1 cellular context compared by ENCODE assay signal in the genomic region with DNA sequence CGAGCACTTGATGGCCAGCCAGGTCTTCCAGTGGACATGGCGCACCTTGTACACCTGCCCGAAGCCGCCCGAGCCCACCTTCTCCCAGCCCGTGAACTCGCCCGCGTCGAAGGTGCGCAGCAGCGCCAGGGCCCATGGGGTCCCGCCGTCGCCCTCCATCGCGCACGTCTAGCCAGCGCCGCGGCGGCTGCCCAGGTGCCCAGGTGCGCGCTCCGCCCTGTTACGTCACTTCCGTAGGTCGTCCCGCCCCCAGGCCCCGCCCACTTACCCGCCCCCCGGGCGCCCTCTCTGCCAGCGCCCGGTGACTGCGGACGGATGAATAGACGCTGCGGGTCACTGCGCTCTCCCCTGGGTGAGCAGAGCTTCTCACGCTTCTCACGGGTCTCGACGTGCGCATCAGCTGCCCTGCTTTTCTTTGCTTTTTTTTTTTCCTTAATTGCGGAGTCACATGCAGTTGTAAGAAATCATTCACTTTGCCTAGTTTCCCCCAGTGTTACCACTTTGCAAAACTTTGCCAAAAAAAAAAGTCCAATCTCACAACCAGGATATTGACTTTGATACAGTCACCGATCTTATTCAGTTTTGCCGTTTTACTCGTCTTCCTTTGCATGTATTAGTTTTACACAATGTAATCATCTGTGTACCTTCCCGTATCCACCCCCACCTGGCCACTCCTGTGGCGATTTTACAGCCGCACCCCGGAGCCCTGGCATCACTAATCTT.
TF ChIP-seq lines count a peak whose summit lies in the region.

Gene RIPK4, minus strand, starts transcription at position 170 of the 723 bp plus-strand sequence. Its CDS starts 11 bp downstream, at position 159.

TF ChIP-seq in HepG2, 621 proteins besides CTCF, POLR2A, EP300 and RAD21 (continued from another document):
- peak; percentile 54 for TF ChIP-seq ZNF883 (CRISPR knock-in tag; IDR thresholded peaks at IDR 0.05; ENCODE audit: not compliant biosample characterization)
- TF ChIP-seq RBFOX2 (IDR thresholded peaks at IDR 0.05; ENCODE audit: low read depth, low read length) = peak; percentile 85
- TF ChIP-seq ZNF501 (CRISPR knock-in tag; IDR thresholded peaks at IDR 0.05) = no peak
- no peak for TF ChIP-seq ZNF251 (CRISPR knock-in tag; IDR thresholded peaks at IDR 0.05)
- no peak for TF ChIP-seq ZBTB3 (CRISPR knock-in tag; IDR thresholded peaks at IDR 0.05; ENCODE audit: borderline replicate concordance, low read depth)
- TF ChIP-seq KAT2B (IDR thresholded peaks at IDR 0.05; ENCODE audit: borderline replicate concordance, low read depth, low read length) = no peak
- no peak for TF ChIP-seq NFKBIZ (CRISPR knock-in tag; IDR thresholded peaks at IDR 0.05)
- TF ChIP-seq RBM22 (optimal IDR thresholded peaks at IDR 0.05; ENCODE audit: low read length) = no peak
- no peak for TF ChIP-seq ZNF264 (CRISPR knock-in tag; IDR thresholded peaks at IDR 0.05)
- TF ChIP-seq MXD3 (CRISPR knock-in tag; IDR thresholded peaks at IDR 0.05) = peak; percentile 61; the same call in 1 of the 2 replicates
- TF ChIP-seq HIVEP1 (CRISPR knock-in tag; IDR thresholded peaks at IDR 0.05) = no peak
- no peak for TF ChIP-seq ZNF614 (CRISPR knock-in tag; IDR thresholded peaks at IDR 0.05; ENCODE audit: borderline replicate concordance)
- TF ChIP-seq SAP130 (CRISPR knock-in tag; IDR thresholded peaks at IDR 0.05; ENCODE audit: low read depth) = peak; percentile 81
- no peak for TF ChIP-seq CC2D1A (CRISPR knock-in tag; IDR thresholded peaks at IDR 0.05)
- no peak for TF ChIP-seq GRHL1 (CRISPR knock-in tag; conservative IDR thresholded peaks at IDR 0.05)
- TF ChIP-seq NR2F2 (IDR thresholded peaks at IDR 0.05; ENCODE audit: borderline replicate concordance, low read depth) = no peak
- TF ChIP-seq ZNF354B (CRISPR knock-in tag; IDR thresholded peaks at IDR 0.05) = no peak
- TF ChIP-seq JUND (CRISPR knock-in tag; IDR thresholded peaks at IDR 0.05) = no peak
- no peak for TF ChIP-seq EZH2 (conservative IDR thresholded peaks at IDR 0.05; ENCODE audit: low read depth, low read length)
- TF ChIP-seq ZC3H13 (CRISPR knock-in tag; IDR thresholded peaks at IDR 0.05) = no peak
- no peak for TF ChIP-seq TCF7L2 (IDR thresholded peaks at IDR 0.05; ENCODE audit: low read depth, low read length)
- no peak; the same call in 2 of the 3 replicates for TF ChIP-seq MXI1 (IDR thresholded peaks at IDR 0.05; ENCODE audit: borderline replicate concordance, low read depth, low read length)
- no peak for TF ChIP-seq CHD2 (IDR thresholded peaks at IDR 0.05; ENCODE audit: low read depth, low read length)
- no peak for TF ChIP-seq SIX1 (CRISPR knock-in tag; IDR thresholded peaks at IDR 0.05; ENCODE audit: borderline replicate concordance)
- no peak for TF ChIP-seq SOX6 (IDR thresholded peaks at IDR 0.05)
- no peak for TF ChIP-seq SOX6 (CRISPR knock-in tag; IDR thresholded peaks at IDR 0.05)
- TF ChIP-seq HINFP (CRISPR knock-in tag; IDR thresholded peaks at IDR 0.05; ENCODE audit: low read depth) = no peak
- TF ChIP-seq HDAC6 (IDR thresholded peaks at IDR 0.05; ENCODE audit: low read depth, low read length) = no peak
- TF ChIP-seq DMAP1 (CRISPR knock-in tag; IDR thresholded peaks at IDR 0.05) = no peak; the same call in 1 of the 2 replicates
- TF ChIP-seq, protein P1, sequence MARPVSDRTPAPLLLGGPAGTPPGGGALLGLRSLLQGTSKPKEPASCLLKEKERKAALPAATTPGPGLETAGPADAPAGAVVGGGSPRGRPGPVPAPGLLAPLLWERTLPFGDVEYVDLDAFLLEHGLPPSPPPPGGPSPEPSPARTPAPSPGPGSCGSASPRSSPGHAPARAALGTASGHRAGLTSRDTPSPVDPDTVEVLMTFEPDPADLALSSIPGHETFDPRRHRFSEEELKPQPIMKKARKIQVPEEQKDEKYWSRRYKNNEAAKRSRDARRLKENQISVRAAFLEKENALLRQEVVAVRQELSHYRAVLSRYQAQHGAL (CRISPR knock-in tag; IDR thresholded peaks at IDR 0.05; ENCODE audit: not compliant biosample characterization) = no peak
- TF ChIP-seq SIN3A (IDR thresholded peaks at IDR 0.05; ENCODE audit: borderline replicate concordance, low read depth, low read length) = no peak
- TF ChIP-seq, protein P2, sequence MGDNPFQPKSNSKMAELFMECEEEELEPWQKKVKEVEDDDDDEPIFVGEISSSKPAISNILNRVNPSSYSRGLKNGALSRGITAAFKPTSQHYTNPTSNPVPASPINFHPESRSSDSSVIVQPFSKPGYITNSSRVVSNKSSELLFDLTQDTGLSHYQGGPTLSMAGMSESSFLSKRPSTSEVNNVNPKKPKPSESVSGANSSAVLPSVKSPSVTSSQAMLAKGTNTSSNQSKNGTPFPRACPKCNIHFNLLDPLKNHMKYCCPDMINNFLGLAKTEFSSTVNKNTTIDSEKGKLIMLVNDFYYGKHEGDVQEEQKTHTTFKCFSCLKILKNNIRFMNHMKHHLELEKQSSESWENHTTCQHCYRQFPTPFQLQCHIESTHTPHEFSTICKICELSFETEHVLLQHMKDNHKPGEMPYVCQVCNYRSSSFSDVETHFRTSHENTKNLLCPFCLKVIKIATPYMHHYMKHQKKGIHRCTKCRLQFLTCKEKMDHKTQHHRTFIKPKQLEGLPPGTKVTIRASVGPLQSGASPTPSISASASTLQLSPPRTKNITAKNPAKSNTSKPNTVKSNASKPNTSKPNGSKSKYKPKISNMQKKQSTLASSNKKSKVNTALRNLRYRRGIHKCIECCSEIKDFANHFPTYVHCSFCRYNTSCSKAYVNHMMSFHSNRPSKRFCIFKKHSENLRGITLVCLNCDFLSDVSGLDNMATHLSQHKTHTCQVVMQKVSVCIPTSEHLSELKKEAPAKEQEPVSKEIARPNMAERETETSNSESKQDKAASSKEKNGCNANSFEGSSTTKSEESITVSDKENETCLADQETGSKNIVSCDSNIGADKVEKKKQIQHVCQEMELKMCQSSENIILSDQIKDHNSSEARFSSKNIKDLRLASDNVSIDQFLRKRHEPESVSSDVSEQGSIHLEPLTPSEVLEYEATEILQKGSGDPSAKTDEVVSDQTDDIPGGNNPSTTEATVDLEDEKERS (CRISPR knock-in tag; IDR thresholded peaks at IDR 0.05) = no peak
- TF ChIP-seq, protein P3, sequence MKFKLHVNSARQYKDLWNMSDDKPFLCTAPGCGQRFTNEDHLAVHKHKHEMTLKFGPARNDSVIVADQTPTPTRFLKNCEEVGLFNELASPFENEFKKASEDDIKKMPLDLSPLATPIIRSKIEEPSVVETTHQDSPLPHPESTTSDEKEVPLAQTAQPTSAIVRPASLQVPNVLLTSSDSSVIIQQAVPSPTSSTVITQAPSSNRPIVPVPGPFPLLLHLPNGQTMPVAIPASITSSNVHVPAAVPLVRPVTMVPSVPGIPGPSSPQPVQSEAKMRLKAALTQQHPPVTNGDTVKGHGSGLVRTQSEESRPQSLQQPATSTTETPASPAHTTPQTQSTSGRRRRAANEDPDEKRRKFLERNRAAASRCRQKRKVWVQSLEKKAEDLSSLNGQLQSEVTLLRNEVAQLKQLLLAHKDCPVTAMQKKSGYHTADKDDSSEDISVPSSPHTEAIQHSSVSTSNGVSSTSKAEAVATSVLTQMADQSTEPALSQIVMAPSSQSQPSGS (CRISPR knock-in tag; IDR thresholded peaks at IDR 0.05) = peak; percentile 82
- TF ChIP-seq ZNF282 (IDR thresholded peaks at IDR 0.05; ENCODE audit: partially characterized antibody) = no peak
- TF ChIP-seq MTA1 (CRISPR knock-in tag; IDR thresholded peaks at IDR 0.05; ENCODE audit: borderline replicate concordance) = no peak; the same call in 1 of the 2 replicates
- TF ChIP-seq SNAPC2 (CRISPR knock-in tag; IDR thresholded peaks at IDR 0.05) = no peak
- TF ChIP-seq, protein P4, sequence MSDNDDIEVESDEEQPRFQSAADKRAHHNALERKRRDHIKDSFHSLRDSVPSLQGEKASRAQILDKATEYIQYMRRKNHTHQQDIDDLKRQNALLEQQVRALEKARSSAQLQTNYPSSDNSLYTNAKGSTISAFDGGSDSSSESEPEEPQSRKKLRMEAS (IDR thresholded peaks at IDR 0.05) = peak; percentile 54; the same call in 1 of the 2 replicates
- no peak for TF ChIP-seq RELA (CRISPR knock-in tag; IDR thresholded peaks at IDR 0.05)
- TF ChIP-seq ASH2L (IDR thresholded peaks at IDR 0.05; ENCODE audit: insufficient read length, low read depth, low read length) = no peak
- TF ChIP-seq ZNF17 (CRISPR knock-in tag; IDR thresholded peaks at IDR 0.05) = no peak
- no peak for TF ChIP-seq ZNF143 (CRISPR knock-in tag; IDR thresholded peaks at IDR 0.05)
- no peak for TF ChIP-seq PCBP1 (IDR thresholded peaks at IDR 0.05; ENCODE audit: borderline replicate concordance, low read depth, low read length)
- no peak for TF ChIP-seq EEA1 (CRISPR knock-in tag; IDR thresholded peaks at IDR 0.05; ENCODE audit: borderline replicate concordance)
- TF ChIP-seq, protein P5, sequence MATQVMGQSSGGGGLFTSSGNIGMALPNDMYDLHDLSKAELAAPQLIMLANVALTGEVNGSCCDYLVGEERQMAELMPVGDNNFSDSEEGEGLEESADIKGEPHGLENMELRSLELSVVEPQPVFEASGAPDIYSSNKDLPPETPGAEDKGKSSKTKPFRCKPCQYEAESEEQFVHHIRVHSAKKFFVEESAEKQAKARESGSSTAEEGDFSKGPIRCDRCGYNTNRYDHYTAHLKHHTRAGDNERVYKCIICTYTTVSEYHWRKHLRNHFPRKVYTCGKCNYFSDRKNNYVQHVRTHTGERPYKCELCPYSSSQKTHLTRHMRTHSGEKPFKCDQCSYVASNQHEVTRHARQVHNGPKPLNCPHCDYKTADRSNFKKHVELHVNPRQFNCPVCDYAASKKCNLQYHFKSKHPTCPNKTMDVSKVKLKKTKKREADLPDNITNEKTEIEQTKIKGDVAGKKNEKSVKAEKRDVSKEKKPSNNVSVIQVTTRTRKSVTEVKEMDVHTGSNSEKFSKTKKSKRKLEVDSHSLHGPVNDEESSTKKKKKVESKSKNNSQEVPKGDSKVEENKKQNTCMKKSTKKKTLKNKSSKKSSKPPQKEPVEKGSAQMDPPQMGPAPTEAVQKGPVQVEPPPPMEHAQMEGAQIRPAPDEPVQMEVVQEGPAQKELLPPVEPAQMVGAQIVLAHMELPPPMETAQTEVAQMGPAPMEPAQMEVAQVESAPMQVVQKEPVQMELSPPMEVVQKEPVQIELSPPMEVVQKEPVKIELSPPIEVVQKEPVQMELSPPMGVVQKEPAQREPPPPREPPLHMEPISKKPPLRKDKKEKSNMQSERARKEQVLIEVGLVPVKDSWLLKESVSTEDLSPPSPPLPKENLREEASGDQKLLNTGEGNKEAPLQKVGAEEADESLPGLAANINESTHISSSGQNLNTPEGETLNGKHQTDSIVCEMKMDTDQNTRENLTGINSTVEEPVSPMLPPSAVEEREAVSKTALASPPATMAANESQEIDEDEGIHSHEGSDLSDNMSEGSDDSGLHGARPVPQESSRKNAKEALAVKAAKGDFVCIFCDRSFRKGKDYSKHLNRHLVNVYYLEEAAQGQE (IDR thresholded peaks at IDR 0.05; ENCODE audit: borderline replicate concordance in 1 of 2, low read depth in 1 of 2, low read length in 2 of 2) = no peak
- no peak for TF ChIP-seq SMAD3 (CRISPR knock-in tag; IDR thresholded peaks at IDR 0.05)
- TF ChIP-seq U2AF1 (optimal IDR thresholded peaks at IDR 0.05; ENCODE audit: low read depth, low read length) = no peak
- no peak; the same call in 1 of the 2 replicates for TF ChIP-seq ELF4 (CRISPR knock-in tag; IDR thresholded peaks at IDR 0.05; ENCODE audit: borderline replicate concordance)
TF ChIP-seq in HepG2: peak in this region for 135.
